Comparison of ENCODE assay signal across 18 cellular contexts in genomic region chr10:126867567-126868365, GRCh38. TPM values are rescaled to one million over a fixed set of nuclear protein-coding genes. Genes with fewer than 3 reads are reported as not detected.
DNase-seq lines count a peak whose midpoint lies in the region; ATAC-seq and TF ChIP-seq lines count a peak whose summit lies in the region.
"Had no signal": no experiment of that assay in that cellular context is flagged by ENCODE, and none has a peak within 500 bp of the region (broad histone marks: within the 10 kb centered on the region; RNA-seq: fewer than 3 reads in every experiment).

No MANE protein-coding gene starts in this region.

- ATAC-seq in HG03039 (IDR thresholded peaks at IDR 0.05; ENCODE audit: unreplicated experiment) (no peak), GM21717 (IDR thresholded peaks at IDR 0.05; ENCODE audit: unreplicated experiment) (no peak)

- intact Hi-C loops in stomach (cut with DNase I; ENCODE audit: low total_unique reads), result no loop called here

- H3K4me3 ChIP-seq in stomach, result no peak overlapping the region
- H3K4me3 ChIP-seq: adrenal gland, tibial artery had no signal

- TF ChIP-seq CTCF in stomach (IDR thresholded peaks at IDR 0.05), result no peak

- no peak overlapping the region for H3K27ac ChIP-seq in stomach
- H3K27ac ChIP-seq: adrenal gland, parathyroid adenoma, tibial artery had no signal

- no peaks in the 10 kb centered on the region for H3K4me1 ChIP-seq in stomach
- H3K4me1 ChIP-seq: adrenal gland, parathyroid adenoma had no signal

- H3K36me3 ChIP-seq in stomach, result no peaks in the 10 kb centered on the region
- H3K36me3 ChIP-seq: adrenal gland, tibial artery had no signal

- DNase-seq in AG20443 (ENCODE audit: low spot score) (peak; percentile 83), LHCN-M2 (ENCODE audit: low read depth) (peak; percentile 58), epidermal melanocyte (ENCODE audit: insufficient read length, low spot score) (peak; percentile 31), renal cortical epithelial cell (ENCODE audit: low read depth) (peak; percentile 70), NCI-H1105 treated with DMSO at 0.1 percent for 48 hours (lab: John Stamatoyannopoulos, UW) (no peak), stomach (no peak)
- DNase-seq: activated CD4-positive, alpha-beta T cell treated with anti-CD3 and anti-CD28 coated beads, Interleukin-2, amount 10 ng/mL, durations not matched to agents 24 days and 14 days; activated T-cell treated with anti-CD3 and anti-CD28 coated beads, Interleukin-2, amount 50 U/mL, for 48 hours; adrenal gland; CD4-positive, alpha-beta T cell; H7; NCI-H2029 treated with DMSO at 0.1 percent for 48 hours; NCI-H69; stimulated activated CD8-positive, alpha-beta memory T cell treated with anti-CD3 and anti-CD28 coated beads, Interleukin-4, amount 100 ng/mL, for 48 hours; tibial artery had no signal

- no peak for TF ChIP-seq EP300 in stomach (IDR thresholded peaks at IDR 0.05)

- H3K9me3 ChIP-seq in stomach, result peaks cover 0 to 4% (median 0%) of the 10 kb centered on the region in 4 donors
- H3K9me3 ChIP-seq: adrenal gland, tibial artery had no signal

- no peaks in the 10 kb centered on the region for H3K27me3 ChIP-seq in stomach
- H3K27me3 ChIP-seq: adrenal gland, tibial artery had no signal

- no peak for TF ChIP-seq POLR2A in stomach (IDR thresholded peaks at IDR 0.05)

- WGBS in stomach, 5 donors, result 79 to 83% (median 80%) methylated on average over 9 of the region's 9 CpGs

RNA-seq across cellular contexts. Expression of gene DOCK1, which starts 37.5 kb away (rescaled TPM):
- total RNA-seq in LHCN-M2 (2014; rRNA removed) (38.0 and 45.5 TPM in 2 replicates), renal cortical epithelial cell (68.1 and 108 TPM in 2 replicates), stomach (100 to 1,000 TPM in 1 of 5 donors, 10 to 100 TPM in 4; 30.0 to 114 (median 40.3) TPM)
- 25.3 TPM for polyA plus RNA-seq in LHCN-M2 (2012)
- 10 to 100 TPM in 2 of 3 donors, 1 to 10 TPM in 1; 8.4 to 15.6 (median 11.1) TPM for polyA plus RNA-seq in stomach
- total RNA-seq: CD4-positive, alpha-beta T cell had no signal

Comparison
In these comparisons a context has a peak if more than half of its experiments do, and no peak if none do; other contexts are left out.
1. DNase-seq: peak in AG20443 (single experiment), LHCN-M2 (single experiment), epidermal melanocyte (single experiment) and renal cortical epithelial cell (single experiment); none in NCI-H1105 treated with DMSO at 0.1 percent for 48 hours (single experiment) and stomach (single experiment).